30 cellular contexts compared by ENCODE assay signal in the genomic region with DNA sequence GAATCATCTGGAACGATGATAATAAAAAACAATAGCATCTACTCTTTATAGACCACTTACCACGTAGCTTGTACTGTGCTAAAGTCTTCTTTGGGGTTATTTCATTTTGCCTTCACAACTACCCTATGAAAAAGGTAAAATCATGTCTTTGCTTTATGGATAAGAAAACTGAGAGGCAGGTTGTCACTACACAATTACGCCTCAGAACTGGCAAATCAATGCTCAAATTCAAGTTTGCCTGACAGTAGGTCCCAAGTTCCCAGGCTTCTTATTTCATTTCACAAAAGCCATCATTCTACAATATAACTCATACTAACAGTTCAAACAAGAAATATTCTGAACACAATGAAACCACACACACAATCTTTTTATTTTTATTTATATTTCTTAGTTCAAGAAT.
"Had no signal": no experiment of that assay in that cellular context is flagged by ENCODE, and none has a peak within 500 bp of the region (broad histone marks: within the 10 kb centered on the region; RNA-seq: fewer than 3 reads in every experiment).

No MANE protein-coding gene starts in this region.

- H3K27me3 ChIP-seq: adrenal gland, ascending aorta, body of pancreas, brain microvascular endothelial cell, breast epithelium, cardiac muscle cell had no signal

- H3K9me3 ChIP-seq: adrenal gland, ascending aorta, body of pancreas, breast epithelium had no signal

- H3K27ac ChIP-seq: adrenal gland, ascending aorta, body of pancreas, brain microvascular endothelial cell, breast epithelium, cardiac muscle cell had no signal

- DNase-seq: activated effector memory CD4-positive, alpha-beta T cell treated with anti-CD3 and anti-CD28 coated beads, Interleukin-2, amount 50 U/mL, for 16 hours; activated effector memory CD4-positive, alpha-beta T cell treated with Interleukin-2 at 50 U/mL for 16 hours; activated gamma-delta T cell; activated gamma-delta T cell treated with Interleukin-2 at 50 U/mL for 16 hours; activated naive CD4-positive, alpha-beta T cell; activated naive CD4-positive, alpha-beta T cell treated with anti-CD3 and anti-CD28 coated beads for 36 hours; activated naive CD4-positive, alpha-beta T cell treated with anti-CD3 and anti-CD28 coated beads, Interleukin-2, amount 10 ng/mL, durations not matched to agents 7 days and 5 days; activated naive CD4-positive, alpha-beta T cell treated with anti-CD3 and anti-CD28 coated beads, Interleukin-2, amount 50 U/mL, for 16 hours; activated naive CD4-positive, alpha-beta T cell treated with Interleukin-2 at 50 U/mL for 16 hours; activated naive CD8-positive, alpha-beta T cell treated with anti-CD3 and anti-CD28 coated beads for 36 hours; activated naive CD8-positive, alpha-beta T cell treated with anti-CD3 and anti-CD28 coated beads, Interleukin-2, amount 10 ng/mL, durations not matched to agents 7 days and 5 days; activated naive CD8-positive, alpha-beta T cell treated with anti-CD3 and anti-CD28 coated beads, Interleukin-2, amount 50 U/mL, for 24 hours; activated T-cell treated with anti-CD3 and anti-CD28 coated beads, Interleukin-2, amount 50 U/mL, for 1 hour; activated T-cell treated with anti-CD3 and anti-CD28 coated beads, Interleukin-2, amount 50 U/mL, for 24 hours; activated T-cell treated with anti-CD3 and anti-CD28 coated beads, Interleukin-2, amount 50 U/mL, for 4 hours; activated T-cell treated with anti-CD3 and anti-CD28 coated beads, Interleukin-2, amount 50 U/mL, for 48 hours; activated T-cell treated with anti-CD3 and anti-CD28 coated beads, Interleukin-2, amount 50 U/mL, for 72 hours; adrenal gland; amniotic stem cell; amygdala; anterior cingulate cortex; aorta; body of pancreas; brain microvascular endothelial cell; central memory CD4-positive, alpha-beta T cell had no signal

- H3K4me1 ChIP-seq: adrenal gland, ascending aorta, body of pancreas, breast epithelium had no signal

- H3K4me3 ChIP-seq: adrenal gland, ascending aorta, body of pancreas, breast epithelium, cardiac muscle cell had no signal

- ATAC-seq: activated naive CD4-positive, alpha-beta T cell treated with anti-CD3 and anti-CD28 coated beads, Interleukin-2, amount 50 U/mL, for 72 hours; activated naive CD8-positive, alpha-beta T cell treated with anti-CD3 and anti-CD28 coated beads, Interleukin-2, amount 50 U/mL, for 24 hours; activated T-cell treated with anti-CD3 and anti-CD28 coated beads, Interleukin-2, amount 50 U/mL, for 4 hours; activated T-cell treated with anti-CD3 and anti-CD28 coated beads, Interleukin-2, amount 50 U/mL, for 72 hours; activated T-helper 17 cell treated with anti-CD3 and anti-CD28 coated beads, Interleukin-2, amount 50 U/mL, for 72 hours; body of pancreas had no signal

- H3K36me3 ChIP-seq: adrenal gland, ascending aorta, brain microvascular endothelial cell, breast epithelium, cardiac muscle cell had no signal
